33 cellular contexts compared by ENCODE assay signal in genomic region chr11:1817000-1817399, GRCh38. TPM values are rescaled to one million over a fixed set of nuclear protein-coding genes. Genes with fewer than 3 reads are reported as not detected.
"Had no signal": no experiment of that assay in that cellular context is flagged by ENCODE, and none has a peak within 500 bp of the region (broad histone marks: within the 10 kb centered on the region; RNA-seq: fewer than 3 reads in every experiment).

No MANE protein-coding gene starts in this region.

- H3K27ac ChIP-seq: neural progenitor cell, ovary, parathyroid adenoma, psoas muscle, right lobe of liver, skin epidermis, spleen, stomach, thyroid gland, upper lobe of left lung, vagina had no signal

- H3K79me2 ChIP-seq: parathyroid adenoma had no signal

- H2AFZ ChIP-seq: neural progenitor cell, parathyroid adenoma had no signal

- H3K36me3 Mint-ChIP-seq: natural killer cell treated with Interleukin-12 subunit alpha and Interleukin-12 subunit beta and Interleukin-15 and Interleukin-18, amount 100 ng/mL, for 72 hours; neural progenitor cell had no signal

- H3K9ac ChIP-seq: neural progenitor cell, parathyroid adenoma had no signal

- H3K4me1 Mint-ChIP-seq: neural progenitor cell; stimulated activated memory B cell treated with anti-CD40 and anti-IgM and Interleukin-4, amounts not matched to agents 10 μg/mL and 1 μg/mL and 100 μg/mL, for 72 hours had no signal

- H3K9me3 ChIP-seq: right lobe of liver, thoracic aorta, thyroid gland had no signal

- DNase-seq: naive thymus-derived CD8-positive, alpha-beta T cell; nephron progenitor cell; occipital lobe; ovary; psoas muscle; right cardiac atrium; right lobe of liver; spleen; stimulated activated CD4-positive, alpha-beta T cell treated with anti-CD3 and anti-CD28 coated beads, Interleukin-12 subunit alpha, Interleukin-12 subunit beta, amount 100 ng/mL, for 4 hours; stimulated activated CD4-positive, alpha-beta T cell treated with anti-CD3 and anti-CD28 coated beads, Interleukin-1b, Interleukin-23, amount 100 ng/mL, for 48 hours; stimulated activated CD4-positive, alpha-beta T cell treated with anti-CD3 and anti-CD28 coated beads, Interleukin-4, amount 100 ng/mL, for 1 hour; stimulated activated CD4-positive, alpha-beta T cell treated with anti-CD3 and anti-CD28 coated beads, Interleukin-4, amount 100 ng/mL, for 4 hours; stimulated activated CD8-positive, alpha-beta memory T cell treated with anti-CD3 and anti-CD28 coated beads, Interleukin-4, amount 100 ng/mL, for 48 hours; stimulated activated naive CD4-positive, alpha-beta T cell; stomach; thyroid gland; trophoblast cell; upper lobe of left lung had no signal

- H3K9me3 Mint-ChIP-seq: natural killer cell treated with Interleukin-12 subunit alpha and Interleukin-12 subunit beta and Interleukin-15 and Interleukin-18, amount 100 ng/mL, for 72 hours; stimulated activated naive CD8-positive, alpha-beta T cell treated with anti-CD3 and anti-CD28 coated beads, Interleukin-15, Interleukin-2, amounts not matched to agents 100 ng/mL and 50 ng/mL, for 24 hours had no signal

- H3K4me3 ChIP-seq: neural progenitor cell, ovary, psoas muscle, right lobe of liver, skin epidermis, smooth muscle cell, spleen, stomach, thoracic aorta, thyroid gland, tibial nerve, upper lobe of left lung, vagina had no signal

- H3K36me3 ChIP-seq: neural progenitor cell, ovary, right lobe of liver, spleen, stomach, thoracic aorta, thyroid gland, tibial nerve, upper lobe of left lung, vagina had no signal

- ATAC-seq: naive thymus-derived CD8-positive, alpha-beta T cell; natural killer cell treated with Interleukin-12 subunit alpha and Interleukin-12 subunit beta and Interleukin-15 and Interleukin-18, amount 100 ng/mL, for 72 hours; psoas muscle; right cardiac atrium; right lobe of liver; stimulated activated memory B cell treated with anti-CD40 and anti-IgM and Interleukin-4, amounts not matched to agents 10 μg/mL and 1 μg/mL and 100 μg/mL, for 72 hours had no signal

- H3K4me1 ChIP-seq: neural progenitor cell, parathyroid adenoma, psoas muscle, right lobe of liver, spleen, stomach, thyroid gland, upper lobe of left lung had no signal

- H3K27me3 ChIP-seq: neural progenitor cell, ovary, right lobe of liver, thyroid gland, tibial nerve, upper lobe of left lung, vagina had no signal

- H3K4me2 ChIP-seq: neural progenitor cell, smooth muscle cell had no signal

- H3K4me3 Mint-ChIP-seq: naive thymus-derived CD8-positive, alpha-beta T cell; natural killer cell treated with Interleukin-12 subunit alpha and Interleukin-12 subunit beta and Interleukin-15 and Interleukin-18, amount 100 ng/mL, for 72 hours; nephron progenitor cell; neural progenitor cell; stimulated activated memory B cell treated with anti-CD40 and anti-IgM and Interleukin-4, amounts not matched to agents 10 μg/mL and 1 μg/mL and 100 μg/mL, for 72 hours; stimulated activated naive CD8-positive, alpha-beta T cell treated with anti-CD3 and anti-CD28 coated beads, Interleukin-15, Interleukin-2, amounts not matched to agents 100 ng/mL and 50 ng/mL, for 24 hours had no signal

- H3K27ac Mint-ChIP-seq: naive thymus-derived CD8-positive, alpha-beta T cell; natural killer cell treated with Interleukin-12 subunit alpha and Interleukin-12 subunit beta and Interleukin-15 and Interleukin-18, amount 100 ng/mL, for 72 hours; nephron progenitor cell; neural progenitor cell; progenitor cell of endocrine pancreas; stimulated activated memory B cell treated with anti-CD40 and anti-IgM and Interleukin-4, amounts not matched to agents 10 μg/mL and 1 μg/mL and 100 μg/mL, for 72 hours; stimulated activated naive CD8-positive, alpha-beta T cell treated with anti-CD3 and anti-CD28 coated beads, Interleukin-15, Interleukin-2, amounts not matched to agents 100 ng/mL and 50 ng/mL, for 24 hours had no signal

RNA-seq across cellular contexts. Expression of gene SYT8, which starts 17.8 kb away (rescaled TPM):
- total RNA-seq: naive thymus-derived CD8-positive, alpha-beta T cell; natural killer cell treated with Interleukin-12 subunit alpha and Interleukin-12 subunit beta and Interleukin-15 and Interleukin-18, amount 100 ng/mL, for 72 hours; occipital lobe; right cardiac atrium; spleen; subcutaneous adipose tissue; temporal lobe; thyroid gland had no signal
- polyA plus RNA-seq: naive thymus-derived CD8-positive, alpha-beta T cell; ovary; right cardiac atrium had no signal

RNA-seq across cellular contexts. Expression of gene TNNI2, which starts 21.8 kb away (rescaled TPM):
- total RNA-seq: naive thymus-derived CD8-positive, alpha-beta T cell; osteoblast; renal cortical epithelial cell; right cardiac atrium; temporal lobe; thoracic aorta; thyroid gland; tibial nerve; vagina had no signal
- polyA plus RNA-seq: naive thymus-derived CD8-positive, alpha-beta T cell; right cardiac atrium had no signal

RNA-seq across cellular contexts. Expression of gene LSP1, which starts 35.9 kb away (rescaled TPM):
- total RNA-seq: progenitor cell of endocrine pancreas, renal cortical epithelial cell had no signal
